In genomic region chr12:47752552-47752951, GRCh38 we compare ENCODE assay signal across 11 cellular contexts.
A peak's percentile ranks its signal among the peaks of the same experiment; 100 is the strongest.
DNase-seq lines count a peak whose midpoint lies in the region; ATAC-seq and TF ChIP-seq lines count a peak whose summit lies in the region.
"Had no signal": no experiment of that assay in that cellular context is flagged by ENCODE, and none has a peak within 500 bp of the region (broad histone marks: within the 10 kb centered on the region; RNA-seq: fewer than 3 reads in every experiment).

No MANE protein-coding gene starts in this region.

- DNase-seq in GM03348 (ENCODE audit: low spot score) (peak; percentile 79), fibroblast of peridontal ligament (ENCODE audit: extremely low read depth) (peak; percentile 62), NCI-H1694 (lab: John Stamatoyannopoulos, UW) (no peak), NCI-H1092 (lab: John Stamatoyannopoulos, UW) (no peak)
- DNase-seq in stimulated activated effector memory CD8-positive, alpha-beta T cell treated with anti-CD3 and anti-CD28 coated beads, Interleukin-12 subunit alpha, Interleukin-12 subunit beta, amount 100 ng/mL, for 72 hours (ENCODE audit: low spot score in 2 of 2), result no peak
- no peak for DNase-seq in stimulated activated CD4-positive, alpha-beta T cell treated with anti-CD3 and anti-CD28 coated beads, Interleukin-12 subunit alpha, Interleukin-12 subunit beta, amount 100 ng/mL, for 4 hours
- DNase-seq: NCI-H510A; stimulated activated naive B cell treated with anti-CD40 and anti-IgM and Interleukin-4, amounts not matched to agents 10 μg/mL and 1 μg/mL and 100 μg/mL, for 72 hours had no signal

- H3K36me3 Mint-ChIP-seq in stimulated activated effector memory CD8-positive, alpha-beta T cell treated with anti-CD3 and anti-CD28 coated beads, Interleukin-12 subunit alpha, Interleukin-12 subunit beta, amount 100 ng/mL, for 72 hours, result no peaks in the 10 kb centered on the region

- no peak for TF ChIP-seq CTCF in VCaP (conservative IDR thresholded peaks at IDR 0.05)

- H3K4me1 Mint-ChIP-seq in stimulated activated effector memory CD8-positive, alpha-beta T cell treated with anti-CD3 and anti-CD28 coated beads, Interleukin-12 subunit alpha, Interleukin-12 subunit beta, amount 100 ng/mL, for 72 hours, result peaks cover 38% of the 10 kb centered on the region

- H3K27ac ChIP-seq in VCaP, result peak overlapping the region; percentile 78

- no peaks in the 10 kb centered on the region for H3K9me3 Mint-ChIP-seq in stimulated activated effector memory CD8-positive, alpha-beta T cell treated with anti-CD3 and anti-CD28 coated beads, Interleukin-12 subunit alpha, Interleukin-12 subunit beta, amount 100 ng/mL, for 72 hours
- H3K9me3 Mint-ChIP-seq: stimulated activated naive B cell treated with anti-CD40 and anti-IgM and Interleukin-4, amounts not matched to agents 10 μg/mL and 1 μg/mL and 100 μg/mL, for 72 hours had no signal

- no peak overlapping the region for H3K4me3 Mint-ChIP-seq in stimulated activated effector memory CD8-positive, alpha-beta T cell treated with anti-CD3 and anti-CD28 coated beads, Interleukin-12 subunit alpha, Interleukin-12 subunit beta, amount 100 ng/mL, for 72 hours

- ATAC-seq in stimulated activated effector memory CD8-positive, alpha-beta T cell treated with anti-CD3 and anti-CD28 coated beads, Interleukin-12 subunit alpha, Interleukin-12 subunit beta, amount 100 ng/mL, for 72 hours, result no peak
- ATAC-seq in HG02840 (IDR thresholded peaks at IDR 0.05; ENCODE audit: low FRiP score, unreplicated experiment), result no peak
- ATAC-seq: K562 had no signal

- peak overlapping the region; percentile 56 for H3K27ac Mint-ChIP-seq in stimulated activated effector memory CD8-positive, alpha-beta T cell treated with anti-CD3 and anti-CD28 coated beads, Interleukin-12 subunit alpha, Interleukin-12 subunit beta, amount 100 ng/mL, for 72 hours

Comparison
In these comparisons a context has a peak if more than half of its experiments do, and no peak if none do; other contexts are left out.
1. DNase-seq: peak in GM03348 (single experiment) and fibroblast of peridontal ligament (single experiment); none in stimulated activated effector memory CD8-positive, alpha-beta T cell treated with anti-CD3 and anti-CD28 coated beads, Interleukin-12 subunit alpha, Interleukin-12 subunit beta, amount 100 ng/mL, for 72 hours (0 of 2), stimulated activated CD4-positive, alpha-beta T cell treated with anti-CD3 and anti-CD28 coated beads, Interleukin-12 subunit alpha, Interleukin-12 subunit beta, amount 100 ng/mL, for 4 hours (single experiment), NCI-H1694 (single experiment) and NCI-H1092 (single experiment).